In genomic region chr13:63094717-63095116, GRCh38 we compare ENCODE assay signal across 30 cellular contexts.
"Had no signal": no experiment of that assay in that cellular context is flagged by ENCODE, and none has a peak within 500 bp of the region (broad histone marks: within the 10 kb centered on the region; RNA-seq: fewer than 3 reads in every experiment).

No MANE protein-coding gene starts in this region.

- H3K4me3 ChIP-seq: ascending aorta, cardiac muscle cell had no signal

- ATAC-seq: activated CD4-positive, alpha-beta T cell treated with anti-CD3 and anti-CD28 coated beads for 36 hours; activated CD4-positive, CD25-positive, alpha-beta regulatory T cell treated with anti-CD3 and anti-CD28 coated beads, Interleukin-2, amount 50 U/mL, for 24 hours; activated CD8-positive, alpha-beta memory T cell treated with anti-CD3 and anti-CD28 coated beads, Interleukin-2, amount 10 ng/mL, durations not matched to agents 7 days and 5 days; activated CD8-positive, alpha-beta T cell treated with anti-CD3 and anti-CD28 coated beads, Interleukin-2, amount 10 ng/mL, durations not matched to agents 7 days and 5 days; activated naive CD8-positive, alpha-beta T cell treated with anti-CD3 and anti-CD28 coated beads, Interleukin-2, amount 50 U/mL, for 24 hours; WTC11 had no signal

- H3K27ac ChIP-seq: ascending aorta, cardiac muscle cell, WERI-Rb-1 had no signal

- H3K4me1 ChIP-seq: ascending aorta had no signal

- DNase-seq: activated CD4-positive, alpha-beta memory T cell treated with anti-CD3 and anti-CD28 coated beads, Interleukin-2, amount 10 ng/mL, durations not matched to agents 7 days and 5 days; activated CD4-positive, alpha-beta T cell treated with anti-CD3 and anti-CD28 coated beads for 1 hour; activated CD4-positive, alpha-beta T cell treated with anti-CD3 and anti-CD28 coated beads for 36 hours; activated CD4-positive, alpha-beta T cell treated with anti-CD3 and anti-CD28 coated beads for 48 hours; activated CD4-positive, alpha-beta T cell treated with anti-CD3 and anti-CD28 coated beads, Interleukin-2, amount 10 ng/mL, durations not matched to agents 7 days and 5 days; activated CD4-positive, alpha-beta T cell treated with anti-CD3 and anti-CD28 coated beads, Interleukin-2, amount 50 U/mL, for 48 hours; activated CD4-positive, CD25-positive, alpha-beta regulatory T cell; activated CD8-positive, alpha-beta memory T cell treated with anti-CD3 and anti-CD28 coated beads for 24 hours; activated CD8-positive, alpha-beta memory T cell treated with anti-CD3 and anti-CD28 coated beads, Interleukin-2, amount 10 ng/mL, durations not matched to agents 7 days and 5 days; activated CD8-positive, alpha-beta memory T cell treated with anti-CD3 and anti-CD28 coated beads, Interleukin-2, amount 50 U/mL, for 48 hours; activated CD8-positive, alpha-beta T cell treated with anti-CD3 and anti-CD28 coated beads, Interleukin-2, amount 10 ng/mL, durations not matched to agents 7 days and 5 days; activated effector memory CD4-positive, alpha-beta T cell treated with Interleukin-2 at 50 U/mL for 16 hours; activated gamma-delta T cell; activated naive CD4-positive, alpha-beta T cell treated with anti-CD3 and anti-CD28 coated beads, Interleukin-2, amount 10 ng/mL, durations not matched to agents 7 days and 5 days; activated naive CD4-positive, alpha-beta T cell treated with Interleukin-2 at 50 U/mL for 16 hours; activated naive CD8-positive, alpha-beta T cell treated with anti-CD3 and anti-CD28 coated beads, Interleukin-2, amount 10 ng/mL, durations not matched to agents 7 days and 5 days; activated naive CD8-positive, alpha-beta T cell treated with anti-CD3 and anti-CD28 coated beads, Interleukin-2, amount 50 U/mL, for 24 hours; activated T-cell treated with anti-CD3 and anti-CD28 coated beads, Interleukin-2, amount 50 U/mL, for 24 hours; activated T-cell treated with anti-CD3 and anti-CD28 coated beads, Interleukin-2, amount 50 U/mL, for 48 hours; amygdala; anterior cingulate cortex; caudate nucleus; cerebellar nuclear complex; T-helper 2 cell; T-helper 9 cell; WERI-Rb-1 had no signal

- H3K9me3 ChIP-seq: ascending aorta had no signal

- H3K27me3 ChIP-seq: ascending aorta, cardiac muscle cell had no signal

- H3K36me3 ChIP-seq: ascending aorta, cardiac muscle cell, WERI-Rb-1 had no signal
